8 cellular contexts compared by ENCODE assay signal in genomic region chr5:44809215-44809955, GRCh38. TPM values are rescaled to one million over a fixed set of nuclear protein-coding genes. Genes with fewer than 3 reads are reported as not detected.
DNase-seq lines count a peak whose midpoint lies in the region; TF ChIP-seq lines count a peak whose summit lies in the region.

No MANE protein-coding gene starts in this region.

- H3K9me3 Mint-ChIP-seq in Caco-2 (ENCODE audit: unreplicated experiment) = no peaks in the 10 kb centered on the region

- H4K20me1 ChIP-seq in OCI-LY1 (ENCODE audit: insufficient read depth, low read length) = no peaks in the 10 kb centered on the region

- H3K36me3 ChIP-seq in Caco-2 (ENCODE audit: control insufficient read depth, insufficient read depth, low read length) (no peaks in the 10 kb centered on the region; the same call in none of the 2 replicates), OCI-LY1 (ENCODE audit: insufficient read depth, low read length) (peaks cover 38% of the 10 kb centered on the region), neuronal stem cell (replicated peaks in 1 of 2; ENCODE audit: control insufficient read depth in 2 of 2, insufficient read depth in 2 of 2, low read length in 2 of 2) (peaks cover 2 to 41% of the 10 kb centered on the region in 2 donors), suprapubic skin (peaks cover 18% of the 10 kb centered on the region)

- H3K9me3 ChIP-seq in Caco-2 = no peaks in the 10 kb centered on the region
- H3K9me3 ChIP-seq in OCI-LY1 (ENCODE audit: low read length) = no peaks in the 10 kb centered on the region
- no peaks in the 10 kb centered on the region for H3K9me3 ChIP-seq in neuronal stem cell (replicated peaks in 1 of 2; ENCODE audit: control insufficient read depth in 2 of 2, insufficient read depth in 1 of 2, low read depth in 1 of 2, low read length in 2 of 2)
- no peaks in the 10 kb centered on the region for H3K9me3 ChIP-seq in suprapubic skin

- H3K4me2 ChIP-seq in OCI-LY1 (ENCODE audit: low read length) (peak overlapping the region; percentile 78), neuronal stem cell (ENCODE audit: insufficient read depth, low read length, poor library complexity, severe bottlenecking) (peak overlapping the region; percentile 58)

- H3K27ac ChIP-seq in OCI-LY1 (ENCODE audit: low read depth, low read length, poor library complexity, severe bottlenecking) (peak overlapping the region; percentile 77), neuronal stem cell (replicated peaks; ENCODE audit: low read length) (peak overlapping the region; percentile 80), suprapubic skin (peak overlapping the region; percentile 94)

- no peak overlapping the region for H3K23ac ChIP-seq in neuronal stem cell (ENCODE audit: low read depth, low read length, poor library complexity)

- H3K18ac ChIP-seq in neuronal stem cell (ENCODE audit: low read length) = peak overlapping the region; percentile 98

- no peak overlapping the region for H2BK120ac ChIP-seq in neuronal stem cell (ENCODE audit: low read depth, low read length)

- H2AFZ ChIP-seq in OCI-LY1 (ENCODE audit: low read length) (no peak overlapping the region), neuronal stem cell (ENCODE audit: low read length) (peak overlapping the region; percentile 93)

- peak overlapping the region; percentile 93 for H2BK5ac ChIP-seq in neuronal stem cell (ENCODE audit: low read length)

- H3K4me3 ChIP-seq in Caco-2 (ENCODE audit: low read depth, low read length) = peak overlapping the region; percentile 76
- H3K4me3 ChIP-seq in OCI-LY1 (ENCODE audit: low read depth, low read length, poor library complexity, severe bottlenecking) = peak overlapping the region; percentile 94
- peak overlapping the region; percentile 91 to 93 for H3K4me3 ChIP-seq in foreskin fibroblast (ENCODE audit: low read depth in 1 of 2, low read length in 2 of 2)
- peak overlapping the region; percentile 92 to 96 for H3K4me3 ChIP-seq in neuronal stem cell (ENCODE audit: low read length in 2 of 2)
- peak overlapping the region; percentile 100 for H3K4me3 ChIP-seq in suprapubic skin

- TF ChIP-seq CTCF in Caco-2 (IDR thresholded peaks at IDR 0.05; ENCODE audit: insufficient read depth in 1 of 2, low read depth in 1 of 2, low read length in 1 of 2, severe bottlenecking in 1 of 2, unreplicated experiment in 1 of 2) (no peak), GM20000 (IDR thresholded peaks at IDR 0.05; ENCODE audit: extremely low read depth, missing control alignments) (no peak), OCI-LY1 (IDR thresholded peaks at IDR 0.05; ENCODE audit: low read length) (no peak), foreskin fibroblast (IDR thresholded peaks at IDR 0.05; ENCODE audit: low read depth, low read length) (no peak), suprapubic skin (IDR thresholded peaks at IDR 0.05) (no peak)

- H3F3A ChIP-seq in OCI-LY1 (ENCODE audit: insufficient read depth, low read length) = no peaks in the 10 kb centered on the region

- H3K27me3 ChIP-seq in Caco-2 (replicated peaks; ENCODE audit: control insufficient read depth, insufficient read depth, low read length) (no peaks in the 10 kb centered on the region), OCI-LY1 (ENCODE audit: insufficient read depth, low read length) (no peaks in the 10 kb centered on the region), neuronal stem cell (ENCODE audit: control insufficient read depth in 3 of 3, insufficient read depth in 3 of 3, low read depth in 1 of 3, low read length in 3 of 3) (no peaks in the 10 kb centered on the region), suprapubic skin (no peaks in the 10 kb centered on the region)

- H3K9ac ChIP-seq in OCI-LY1 (ENCODE audit: low read length) (peak overlapping the region; percentile 88), neuronal stem cell (ENCODE audit: low read depth, low read length, poor library complexity) (peak overlapping the region; percentile 100)

- peak overlapping the region; percentile 84 for H3K14ac ChIP-seq in neuronal stem cell (ENCODE audit: low read length)

- H3K79me1 ChIP-seq in neuronal stem cell (ENCODE audit: low read depth, low read length) = no peaks in the 10 kb centered on the region

- H2BK12ac ChIP-seq in neuronal stem cell (ENCODE audit: low read length) = no peak overlapping the region

- peak overlapping the region; percentile 38 for H2AK5ac ChIP-seq in neuronal stem cell (ENCODE audit: low read depth, low read length)

- H3K27me3 Mint-ChIP-seq in Caco-2 (ENCODE audit: insufficient read depth, unreplicated experiment) = no peaks in the 10 kb centered on the region

- POLR2A ChIA-PET in Caco-2 (lab: Charles Lee) = no interaction called here

- H3K4ac ChIP-seq in neuronal stem cell (ENCODE audit: low read length) = no peak overlapping the region

- DNase-seq in Caco-2 = peak; percentile 57 to 61
- peak; percentile 48 for DNase-seq in GM20000 (ENCODE audit: low spot score)
- DNase-seq in HS-27A (ENCODE audit: low read depth) = peak; percentile 12
- peak; percentile 27 for DNase-seq in activated effector memory CD4-positive, alpha-beta T cell treated with Interleukin-2 at 50 U/mL for 16 hours
- peak; percentile 36 to 70 for DNase-seq in foreskin fibroblast
- DNase-seq in neuronal stem cell (ENCODE audit: low spot score) = peak; percentile 57
- peak; percentile 65 to 81 for DNase-seq in suprapubic skin (ENCODE audit: low spot score in 2 of 2)

- no CpG with 5 or more reads among the region's 45 CpGs for WGBS in neuronal stem cell (ENCODE audit: extremely low coverage in 2 of 2, insufficient read length in 2 of 2, insufficient replicate concordance in 1 of 2), 2 donors
- WGBS in suprapubic skin = under 1% methylated on average over 30 of the region's 45 CpGs

- peak overlapping the region; percentile 26 for H4K8ac ChIP-seq in neuronal stem cell (ENCODE audit: low read depth, low read length)

- no peak overlapping the region for H4K91ac ChIP-seq in neuronal stem cell (ENCODE audit: low read depth, low read length, poor library complexity)

- TF ChIP-seq POLR2A in suprapubic skin (IDR thresholded peaks at IDR 0.05) = no peak

- no peak for TF ChIP-seq EP300 in suprapubic skin (IDR thresholded peaks at IDR 0.05)

- peak overlapping the region; percentile 98 for H3K4me3 Mint-ChIP-seq in Caco-2 (ENCODE audit: unreplicated experiment)

- no peak overlapping the region for H2BK15ac ChIP-seq in neuronal stem cell (ENCODE audit: low read length)

- no TSS peak for BruUV-seq in Caco-2 (replicated peaks; lab: Mats Ljungman, UMichigan)

- H3K4me1 ChIP-seq in Caco-2 (0 out of 2 replicates have a peak, but pooled peaks cover 3% of the 10 kb centered on the region), OCI-LY1 (ENCODE audit: insufficient read depth, low read length, severe bottlenecking) (peaks cover 34% of the 10 kb centered on the region), neuronal stem cell (ENCODE audit: control insufficient read depth in 2 of 2, insufficient read depth in 1 of 2, low read depth in 1 of 2, low read length in 2 of 2) (peaks cover 0 to 3% of the 10 kb centered on the region in 2 donors), suprapubic skin (peaks cover 27% of the 10 kb centered on the region)

- peak overlapping the region; percentile 95 for H3K27ac Mint-ChIP-seq in Caco-2 (ENCODE audit: unreplicated experiment)

- no peaks in the 10 kb centered on the region for H3K9me2 ChIP-seq in OCI-LY1 (ENCODE audit: low read depth, low read length)

- H3K36me3 Mint-ChIP-seq in Caco-2 (ENCODE audit: insufficient read depth, unreplicated experiment) = peaks cover 31% of the 10 kb centered on the region

- CTCF ChIA-PET in Caco-2 (lab: Charles Lee) = no interaction called here

- peaks cover 38% of the 10 kb centered on the region for H3K79me2 ChIP-seq in OCI-LY1 (ENCODE audit: insufficient read depth, low read length)

- intact Hi-C loops in Caco-2 (cut with micrococcal nuclease; ENCODE audit: unreplicated experiment) = loop anchor here (2.0 kb wide), 1 partner anchor 25 kb away; no protein-coding TSS in a partner anchor

- H3K4me1 Mint-ChIP-seq in Caco-2 (ENCODE audit: low read depth, unreplicated experiment) = no peaks in the 10 kb centered on the region

RNA-seq across cellular contexts. Expression of gene MRPS30, which starts 0.6 kb away (rescaled TPM):
- total RNA-seq in Caco-2 (2022) (62.2 and 65.3 TPM in 2 replicates), suprapubic skin (10 to 100 TPM; 60.0 to 79.5 (median 78.4) TPM)
- 53.8 TPM for polyA plus RNA-seq in neuronal stem cell (2013, experiment 1 of 2)
- 53.8 TPM for polyA plus RNA-seq in neuronal stem cell (2013, experiment 2 of 2)

Comparison
In these comparisons a context has a peak if more than half of its experiments do, and no peak if none do; other contexts are left out.
1. Peak in every context shown above with its lines: DNase-seq, H3K4me3 ChIP-seq and H3K27ac ChIP-seq.
2. DNase-seq: peak in every context shown above with its lines; median percentile 73 in suprapubic skin; 59 in Caco-2; 57 in neuronal stem cell; 53 in foreskin fibroblast; 48 in GM20000; 27 in activated effector memory CD4-positive, alpha-beta T cell treated with Interleukin-2 at 50 U/mL for 16 hours; 12 in HS-27A.